8 cellular contexts compared by ENCODE assay signal in genomic region chr4:17810260-17811077, GRCh38. TPM values are rescaled to one million over a fixed set of nuclear protein-coding genes. Genes with fewer than 3 reads are reported as not detected.
DNase-seq lines count a peak whose midpoint lies in the region; ATAC-seq, FAIRE-seq and TF ChIP-seq lines count a peak whose summit lies in the region.

TSS of gene DCAF16 (minus strand) at chr4:17810757. CDS start at chr4:17804141, 6,616 bp downstream.
TSS of gene NCAPG (plus strand) at chr4:17810979. CDS start at chr4:17811078, 99 bp downstream.

- H3K9me3 ChIP-seq in astrocyte (ENCODE audit: insufficient read depth, low read depth, low read length) (no peaks in the 10 kb centered on the region), right cardiac atrium (ENCODE audit: control insufficient read depth, low read length) (no peaks in the 10 kb centered on the region), vagina (no peaks in the 10 kb centered on the region)

- ATAC-seq in GM18505 (IDR thresholded peaks at IDR 0.05; ENCODE audit: unreplicated experiment) = peak; percentile 87
- ATAC-seq in HG02973 (IDR thresholded peaks at IDR 0.05; ENCODE audit: unreplicated experiment) = peak; percentile 89
- peak; percentile 100 for ATAC-seq in right cardiac atrium

- H2AFZ ChIP-seq in astrocyte (ENCODE audit: low read depth, low read length) = peak within 1 kb of the TSS; percentile 89

- peak within 1 kb of the TSS; percentile 96 for H3K4me2 ChIP-seq in astrocyte (ENCODE audit: low read length)

- peak within 1 kb of the TSS; percentile 90 for H3K27ac Mint-ChIP-seq in astrocyte (ENCODE audit: unreplicated experiment)

- peak within 1 kb of the TSS; percentile 98 for H3K4me3 Mint-ChIP-seq in astrocyte (ENCODE audit: unreplicated experiment)

- H4K20me1 ChIP-seq in astrocyte (ENCODE audit: insufficient read depth, low read length) = peaks cover 33% of the 10 kb centered on the region

- H3K79me2 ChIP-seq in astrocyte (ENCODE audit: insufficient read depth, low read length) = peaks cover 97% of the 10 kb centered on the region

- peak within 1 kb of the TSS; percentile 88 for H3K4me3 ChIP-seq in astrocyte (ENCODE audit: insufficient read depth, low read depth, low read length)
- H3K4me3 ChIP-seq in right cardiac atrium (ENCODE audit: low read length) = peak within 1 kb of the TSS; percentile 72
- peak within 1 kb of the TSS; percentile 92 to 97 for H3K4me3 ChIP-seq in vagina

- TF ChIP-seq CTCF in astrocyte (IDR thresholded peaks at IDR 0.05; ENCODE audit: insufficient read depth, low read depth, low read length) = no peak
- TF ChIP-seq CTCF in vagina (IDR thresholded peaks at IDR 0.05) = no peak

- no peaks in the 10 kb centered on the region for H3K27me3 Mint-ChIP-seq in astrocyte (ENCODE audit: low read depth, unreplicated experiment)

- H3K4me1 ChIP-seq in astrocyte (ENCODE audit: insufficient read depth, low read length) (peaks cover 18% of the 10 kb centered on the region), right cardiac atrium (ENCODE audit: control insufficient read depth, insufficient read depth, low read length) (peaks cover 2% of the 10 kb centered on the region), vagina (peaks cover 50% of the 10 kb centered on the region)

- WGBS in right cardiac atrium = under 1% methylated on average over 69 of the region's 69 CpGs

- H3K9me3 Mint-ChIP-seq in astrocyte (ENCODE audit: unreplicated experiment) = no peaks in the 10 kb centered on the region

- no peaks in the 10 kb centered on the region for H3K36me3 Mint-ChIP-seq in astrocyte (ENCODE audit: low read depth, unreplicated experiment)

- peak; percentile 91 for TF ChIP-seq POLR2A in GM18505 (IDR thresholded peaks at IDR 0.05; ENCODE audit: borderline replicate concordance, extremely low read depth, insufficient read depth, insufficient read length)
- peak; percentile 60 to 94 for TF ChIP-seq POLR2A in vagina (IDR thresholded peaks at IDR 0.05)

- peak within 1 kb of the TSS; percentile 95 for H3K27ac ChIP-seq in astrocyte (ENCODE audit: low read depth, low read length)
- H3K27ac ChIP-seq in right cardiac atrium (ENCODE audit: low read length) = peak within 1 kb of the TSS; percentile 84
- peak within 1 kb of the TSS; percentile 97 for H3K27ac ChIP-seq in vagina

- DNase-seq in NCI-H2029 (lab: John Stamatoyannopoulos, UW) (peak; percentile 98), T-helper 22 cell (ENCODE audit: low read depth) (peak; percentile 97), astrocyte (ENCODE audit: low read depth) (peak; percentile 96), right cardiac atrium (peak; percentile 99 to 100 (median 99)), pulmonary artery endothelial cell (ENCODE audit: low read depth, low spot score) (peak; percentile 97), vagina (ENCODE audit: extremely low spot score in 2 of 2) (peak; percentile 98 to 99)

- intact Hi-C loops in right cardiac atrium (cut with DNase I) (loop anchor here in 2 of 4 donors (10.0 kb wide), 3 partner anchors 204 to 554 kb away; partner anchors contain the start of gene LCORL (in 1 of the 2)), vagina (cut with DNase I) (loop anchor here (5.0 kb wide), 1 partner anchor 212 kb away; the partner anchor contains the start of gene LCORL)

- H3K27me3 ChIP-seq in astrocyte (ENCODE audit: insufficient read depth, low read length) = no peaks in the 10 kb centered on the region
- no peaks in the 10 kb centered on the region for H3K27me3 ChIP-seq in right cardiac atrium (ENCODE audit: control insufficient read depth, insufficient read depth)
- no peaks in the 10 kb centered on the region for H3K27me3 ChIP-seq in vagina

- peak within 1 kb of the TSS; percentile 96 for H3K9ac ChIP-seq in astrocyte (ENCODE audit: low read length)

- peak; percentile 72 for FAIRE-seq in astrocyte (lab: Jason Lieb, UNC)

- no peaks in the 10 kb centered on the region for H3K36me3 ChIP-seq in astrocyte (ENCODE audit: insufficient read depth, low read length)
- no peaks in the 10 kb centered on the region for H3K36me3 ChIP-seq in vagina

- peaks cover 23% of the 10 kb centered on the region for H3K4me1 Mint-ChIP-seq in astrocyte (ENCODE audit: low read depth, unreplicated experiment)

RNA-seq across cellular contexts. Expression of gene DCAF16, which starts in this region (rescaled TPM):
- total RNA-seq in astrocyte (29.0 and 32.7 TPM in 2 replicates), right cardiac atrium (10 to 100 TPM; 15.5 to 21.7 (median 18.3) TPM), pulmonary artery endothelial cell (17.1 and 27.7 TPM in 2 replicates), vagina (26.5 TPM)
- polyA plus RNA-seq in right cardiac atrium = 9.2 TPM

RNA-seq across cellular contexts. Expression of gene NCAPG, which starts in this region (rescaled TPM):
- 2.6 and 4.7 TPM in 2 replicates for total RNA-seq in astrocyte
- 1 to 10 TPM in 1 of 4 donors, under 1 TPM in 3; 0.17 to 1.3 (median 0.64) TPM for total RNA-seq in right cardiac atrium
- 0.14 TPM for polyA plus RNA-seq in right cardiac atrium
- total RNA-seq in pulmonary artery endothelial cell = 31.1 and 57.1 TPM in 2 replicates
- 1.5 TPM for total RNA-seq in vagina

Comparison
In these comparisons a context has a peak if more than half of its experiments do, and no peak if none do; other contexts are left out.
1. Peak in every context shown above with its lines: DNase-seq, ATAC-seq, H3K4me3 ChIP-seq and H3K27ac ChIP-seq.